In genomic region chr15:78540955-78541743, GRCh38 we compare ENCODE assay signal across 8 cellular contexts. TPM values are rescaled to one million over a fixed set of nuclear protein-coding genes. Genes with fewer than 3 reads are reported as not detected.
DNase-seq lines count a peak whose midpoint lies in the region; ATAC-seq and TF ChIP-seq lines count a peak whose summit lies in the region.

No MANE protein-coding gene starts in this region.

- no peak for ATAC-seq in effector memory CD8-positive, alpha-beta T cell (replicated peaks)
- ATAC-seq in natural killer cell, result no peak
- no peak for ATAC-seq in GM19397 (IDR thresholded peaks at IDR 0.05; ENCODE audit: unreplicated experiment)

- no peaks in the 10 kb centered on the region for H3K9me3 Mint-ChIP-seq in effector memory CD8-positive, alpha-beta T cell
- H3K9me3 Mint-ChIP-seq in natural killer cell, result no peaks in the 10 kb centered on the region

- H3K27me3 Mint-ChIP-seq in effector memory CD8-positive, alpha-beta T cell, result no peaks in the 10 kb centered on the region
- H3K27me3 Mint-ChIP-seq in natural killer cell (ENCODE audit: low read depth in 2 of 2), result no peaks in the 10 kb centered on the region

- H3K27ac Mint-ChIP-seq in effector memory CD8-positive, alpha-beta T cell, result peak overlapping the region; percentile 95 to 99
- peak overlapping the region; percentile 89 to 92 for H3K27ac Mint-ChIP-seq in natural killer cell

- peaks cover 14 to 20% of the 10 kb centered on the region in 2 donors for H3K4me1 Mint-ChIP-seq in effector memory CD8-positive, alpha-beta T cell (ENCODE audit: low read depth in 2 of 2)
- H3K4me1 Mint-ChIP-seq in natural killer cell, result peaks cover 32 to 33% of the 10 kb centered on the region in 2 donors

- DNase-seq in stimulated activated CD4-positive, alpha-beta T cell treated with anti-CD3 and anti-CD28 coated beads, Interleukin-12 subunit alpha, Interleukin-12 subunit beta, amount 100 ng/mL, for 48 hours (ENCODE audit: low read depth in 2 of 3, low spot score in 1 of 3), result peak in 2 of 3 donors; percentile 0 to 24
- no peak for DNase-seq in stimulated activated CD4-positive, alpha-beta T cell treated with anti-CD3 and anti-CD28 coated beads, Interleukin-2, amount 100 ng/mL, for 48 hours
- DNase-seq in SKM-1 treated with dmso at 0.1 percent for 144 hours (lab: John Stamatoyannopoulos, UW; ENCODE audit: unreplicated experiment) (peak; percentile 2), natural killer cell (no peak), occipital lobe (lab: John Stamatoyannopoulos, UW) (no peak), NCI-H2107 treated with DMSO at 0.1 percent for 48 hours (lab: John Stamatoyannopoulos, UW; ENCODE audit: unreplicated experiment) (no peak)
- DNase-seq in effector memory CD8-positive, alpha-beta T cell, result peak in 1 of 3 experiments; percentile 5

- H3K4me3 Mint-ChIP-seq in effector memory CD8-positive, alpha-beta T cell, result peak overlapping the region; percentile 75 to 86
- peak overlapping the region; percentile 92 for H3K4me3 Mint-ChIP-seq in natural killer cell

- intact Hi-C loops in natural killer cell (cut with micrococcal nuclease), result loop anchor here (1.0 to 2.0 kb wide), 2 partner anchors 103 to 332 kb away; partner anchors contain the start of genes IREB2 and MORF4L1

- no peak for TF ChIP-seq CTCF in natural killer cell (IDR thresholded peaks at IDR 0.05)

- H3K36me3 Mint-ChIP-seq in effector memory CD8-positive, alpha-beta T cell (ENCODE audit: insufficient read depth), result peaks cover 69% of the 10 kb centered on the region
- peaks cover 10% of the 10 kb centered on the region for H3K36me3 Mint-ChIP-seq in natural killer cell

RNA-seq across cellular contexts. Expression of gene PSMA4, which starts 0.9 kb away (rescaled TPM):
- total RNA-seq in natural killer cell (100 to 1,000 TPM in 1 of 3 donors, 10 to 100 TPM in 2; 94.6 to 124 (median 96.4) TPM), occipital lobe (121 TPM)

RNA-seq across cellular contexts. Expression of gene CHRNA5, which starts 24.2 kb away (rescaled TPM):
- total RNA-seq in natural killer cell (under 1 TPM; 0.23 to 0.45 (median 0.42) TPM), occipital lobe (4.8 TPM)

RNA-seq across cellular contexts. Expression of gene HYKK, which starts 33.8 kb away (rescaled TPM):
- under 1 TPM in 1 of 3 donors, not detected in 2; 0.32 TPM for total RNA-seq in natural killer cell
- total RNA-seq in occipital lobe, result 1.2 TPM

Comparison
In these comparisons a context has a peak if more than half of its experiments do, and no peak if none do; other contexts are left out.
1. DNase-seq: peak in stimulated activated CD4-positive, alpha-beta T cell treated with anti-CD3 and anti-CD28 coated beads, Interleukin-12 subunit alpha, Interleukin-12 subunit beta, amount 100 ng/mL, for 48 hours (2 of 3) and SKM-1 treated with dmso at 0.1 percent for 144 hours (single experiment); none in stimulated activated CD4-positive, alpha-beta T cell treated with anti-CD3 and anti-CD28 coated beads, Interleukin-2, amount 100 ng/mL, for 48 hours (0 of 2), natural killer cell (single experiment), occipital lobe (single experiment) and NCI-H2107 treated with DMSO at 0.1 percent for 48 hours (single experiment).